In genomic region chr17:68346448-68346847, GRCh38 we compare ENCODE assay signal across 9 cellular contexts. TPM values are rescaled to one million over a fixed set of nuclear protein-coding genes. Genes with fewer than 3 reads are reported as not detected.
DNase-seq lines count a peak whose midpoint lies in the region; FAIRE-seq and TF ChIP-seq lines count a peak whose summit lies in the region.
"Had no signal": no experiment of that assay in that cellular context is flagged by ENCODE, and none has a peak within 500 bp of the region (broad histone marks: within the 10 kb centered on the region; RNA-seq: fewer than 3 reads in every experiment).

No MANE protein-coding gene starts in this region.

- H3K4me1 Mint-ChIP-seq in CD8-positive, alpha-beta memory T cell: peaks cover 74 to 84% (median 76%) of the 10 kb centered on the region in 3 donors

- CTCF ChIA-PET in CD8-positive, alpha-beta memory T cell (lab: Charles Lee): interaction anchor here (1.1 to 2.3 kb wide), 5 partner anchors 10 to 89 kb away, joined by 4 to 10 read pairs (median 6); partner anchors contain the start of genes ARSG and SLC16A6
- CTCF ChIA-PET in HEK293 (lab: Yijun Ruan, JAX): no interaction called here

- H3K36me3 Mint-ChIP-seq in CD8-positive, alpha-beta memory T cell: peaks cover 0 to 2% (median 0%) of the 10 kb centered on the region in 3 donors

- H3K27ac ChIP-seq in CD8-positive, alpha-beta memory T cell (ENCODE audit: low read depth, low read length): peak overlapping the region; percentile 43
- H3K27ac ChIP-seq in HEK293 (ENCODE audit: extremely low read depth, low read depth, low read length) (no peak overlapping the region), MM.1S (ENCODE audit: low read length) (no peak overlapping the region)
- H3K27ac ChIP-seq: psoas muscle had no signal

- H3K9me2 ChIP-seq in MM.1S (replicated peaks; ENCODE audit: insufficient read depth, low read length): no peaks in the 10 kb centered on the region

- intact Hi-C loops in posterior vena cava (cut with DNase I): loop anchor here in 1 of 2 donors (5.0 kb wide), 1 partner anchor 361 kb away; no protein-coding TSS in a partner anchor

- H3K4me3 ChIP-seq in CD8-positive, alpha-beta memory T cell (ENCODE audit: low read length): peak overlapping the region; percentile 28
- H3K4me3 ChIP-seq in HEK293 (ENCODE audit: low read depth, low read length) (no peak overlapping the region), MM.1S (ENCODE audit: low read length) (no peak overlapping the region)
- H3K4me3 ChIP-seq: psoas muscle had no signal

- peak; percentile 34 to 79 (median 62) for DNase-seq in CD8-positive, alpha-beta memory T cell
- DNase-seq in SIG-M5 (lab: John Stamatoyannopoulos, UW): peak; percentile 98
- DNase-seq in activated naive CD4-positive, alpha-beta T cell treated with Interleukin-2 at 50 U/mL for 16 hours: peak; percentile 78
- peak; percentile 84 for DNase-seq in posterior vena cava (ENCODE audit: low spot score)
- DNase-seq in MM.1S: no peak
- DNase-seq in hepatic stellate cell (ENCODE audit: low spot score): no peak
- DNase-seq in H54 (ENCODE audit: insufficient read length, low spot score): no peak

- H4K20me1 ChIP-seq in MM.1S (ENCODE audit: insufficient read depth, low read length): no peaks in the 10 kb centered on the region

- no peak for TF ChIP-seq POLR2A in H54 (IDR thresholded peaks at IDR 0.05; ENCODE audit: low read depth, low read length)

- H3K9me3 Mint-ChIP-seq in CD8-positive, alpha-beta memory T cell: no peaks in the 10 kb centered on the region

- peak overlapping the region; percentile 90 to 99 (median 94) for H3K27ac Mint-ChIP-seq in CD8-positive, alpha-beta memory T cell

- POLR2A ChIA-PET in CD8-positive, alpha-beta memory T cell (lab: Charles Lee): interaction anchor here (0.5 to 3.2 kb wide), 3 partner anchors 10 to 97 kb away, joined by 3 to 25 read pairs (median 4); partner anchors contain the start of genes ARSG and SLC16A6
- POLR2A ChIA-PET in HEK293 (lab: Yijun Ruan, JAX): no interaction called here

- no peak for FAIRE-seq in H54 (lab: Jason Lieb, UNC)

- H3K4me1 ChIP-seq in CD8-positive, alpha-beta memory T cell (ENCODE audit: insufficient read depth, low read length): peaks cover 77% of the 10 kb centered on the region
- no peaks in the 10 kb centered on the region for H3K4me1 ChIP-seq in HEK293 (ENCODE audit: control insufficient read depth, insufficient read depth, low read length)
- no peaks in the 10 kb centered on the region for H3K4me1 ChIP-seq in MM.1S (ENCODE audit: low read length)
- H3K4me1 ChIP-seq: psoas muscle had no signal

- H3K4me2 ChIP-seq in MM.1S (ENCODE audit: low read depth, low read length): no peak overlapping the region

- no peaks in the 10 kb centered on the region for H3K9me3 ChIP-seq in CD8-positive, alpha-beta memory T cell (ENCODE audit: low read length)
- H3K9me3 ChIP-seq in HEK293 (ENCODE audit: control insufficient read depth, insufficient read depth, low read depth, low read length) (no peaks in the 10 kb centered on the region), MM.1S (replicated peaks; ENCODE audit: insufficient read depth, low read length) (no peaks in the 10 kb centered on the region)
- H3K9me3 ChIP-seq: psoas muscle had no signal

- no peaks in the 10 kb centered on the region for H3K79me2 ChIP-seq in MM.1S (ENCODE audit: low read length)

- peak overlapping the region; percentile 55 to 87 (median 82) for H3K4me3 Mint-ChIP-seq in CD8-positive, alpha-beta memory T cell

- H3K27me3 ChIP-seq in CD8-positive, alpha-beta memory T cell (ENCODE audit: insufficient read depth, low read length, poor library complexity, severe bottlenecking): no peaks in the 10 kb centered on the region
- no peaks in the 10 kb centered on the region for H3K27me3 ChIP-seq in MM.1S (replicated peaks; ENCODE audit: insufficient read depth, low read length)

- no peak overlapping the region for H3K9ac ChIP-seq in MM.1S (ENCODE audit: low read length)

- no peaks in the 10 kb centered on the region for H3K36me3 ChIP-seq in CD8-positive, alpha-beta memory T cell (ENCODE audit: insufficient read depth, low read length)
- no peaks in the 10 kb centered on the region; a peak in 1 of 3 replicates for H3K36me3 ChIP-seq in HEK293 (ENCODE audit: control insufficient read depth in 2 of 2, insufficient read depth in 1 of 2, low read length in 2 of 2)
- H3K36me3 ChIP-seq in MM.1S (replicated peaks; ENCODE audit: insufficient read depth, low read length): no peaks in the 10 kb centered on the region

- H3K27me3 Mint-ChIP-seq in CD8-positive, alpha-beta memory T cell: peaks cover 0 to 1% of the 10 kb centered on the region in 2 donors

- no peak for TF ChIP-seq CTCF in HEK293 (tag by site-specific recombination; IDR thresholded peaks at IDR 0.05)
- no peak for TF ChIP-seq CTCF in MM.1S (IDR thresholded peaks at IDR 0.05; ENCODE audit: low read length)

- H2AFZ ChIP-seq in MM.1S (ENCODE audit: low read length): no peak overlapping the region

- H3F3A ChIP-seq in MM.1S (ENCODE audit: insufficient read depth, low read length): no peaks in the 10 kb centered on the region

TF ChIP-seq in HEK293, 187 proteins besides CTCF, POLR2A, EP300 and RAD21:
- TF ChIP-seq ZNF292 (tag by site-specific recombination; IDR thresholded peaks at IDR 0.05; ENCODE audit: borderline replicate concordance, low read depth) (no peak), ZNF341 (tag by site-specific recombination; IDR thresholded peaks at IDR 0.05; ENCODE audit: low read depth) (no peak), ZIC2 (tag by site-specific recombination; IDR thresholded peaks at IDR 0.05) (0 out of 2 replicates have a peak, but pooled peaks have one; percentile 15), BCL6B (tag by site-specific recombination; IDR thresholded peaks at IDR 0.05) (no peak), ZNF214 (tag by site-specific recombination; IDR thresholded peaks at IDR 0.05; ENCODE audit: borderline replicate concordance) (no peak), ZNF585B (tag by site-specific recombination; IDR thresholded peaks at IDR 0.05) (no peak)

RNA-seq across cellular contexts. Expression of gene ARSG, which starts 55.2 kb away (rescaled TPM):
- total RNA-seq in CD8-positive, alpha-beta memory T cell: 1 to 10 TPM; 7.0 to 7.7 TPM
- polyA plus RNA-seq in CD8-positive, alpha-beta memory T cell: 9.5 TPM
- 1 to 10 TPM; 5.7 to 7.5 TPM for total RNA-seq in posterior vena cava

RNA-seq across cellular contexts. Expression of gene SLC16A6, which starts 55.5 kb away (rescaled TPM):
- 1 to 10 TPM; 8.4 to 9.4 TPM for total RNA-seq in CD8-positive, alpha-beta memory T cell
- polyA plus RNA-seq in CD8-positive, alpha-beta memory T cell: 1.3 TPM
- 1 to 10 TPM; 1.7 to 1.9 TPM for total RNA-seq in posterior vena cava

Comparison
In these comparisons a context has a peak if more than half of its experiments do, and no peak if none do; other contexts are left out.
1. DNase-seq: peak in CD8-positive, alpha-beta memory T cell (5 of 5), SIG-M5 (single experiment), activated naive CD4-positive, alpha-beta T cell treated with Interleukin-2 at 50 U/mL for 16 hours (single experiment) and posterior vena cava (single experiment); none in MM.1S (single experiment), hepatic stellate cell (single experiment) and H54 (single experiment).